1 cellular context compared by ENCODE assay signal in the genomic region with DNA sequence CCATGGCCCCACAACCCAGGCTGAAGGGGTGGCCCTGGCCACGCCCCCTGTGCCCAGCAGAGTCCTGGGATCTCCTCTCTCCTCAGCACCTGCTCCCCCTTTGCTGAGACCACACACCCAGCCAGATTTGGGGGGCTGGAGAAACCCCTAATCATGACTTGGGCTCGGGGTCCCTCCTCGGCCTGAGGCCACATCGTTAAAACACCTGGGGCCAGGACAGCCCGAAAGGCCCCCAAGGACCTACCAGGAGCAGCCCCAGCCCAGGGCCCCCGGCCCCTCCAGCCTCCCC.
TF ChIP-seq lines count a peak whose summit lies in the region.

No MANE protein-coding gene starts in this region.

TF ChIP-seq in HepG2, 621 proteins besides CTCF, POLR2A, EP300 and RAD21 (continued from another document):
- TF ChIP-seq PRPF4 (IDR thresholded peaks at IDR 0.05; ENCODE audit: low read depth, low read length, poor library complexity, severe bottlenecking): no peak
- no peak for TF ChIP-seq FOXK1 (CRISPR knock-in tag; IDR thresholded peaks at IDR 0.05; ENCODE audit: borderline replicate concordance, low read depth)
- TF ChIP-seq ZNF556 (CRISPR knock-in tag; IDR thresholded peaks at IDR 0.05; ENCODE audit: borderline replicate concordance): no peak
